7 cellular contexts compared by ENCODE assay signal in genomic region chr6:2127484-2127911, GRCh38.
DNase-seq lines count a peak whose midpoint lies in the region; ATAC-seq, FAIRE-seq and TF ChIP-seq lines count a peak whose summit lies in the region.

No MANE protein-coding gene starts in this region.

- TF ChIP-seq POLR2A in HepG2 (IDR thresholded peaks at IDR 0.05; ENCODE audit: insufficient read depth in 1 of 2, low read depth in 2 of 2, low read length in 2 of 2): no peak

- no peak overlapping the region for H3K9ac ChIP-seq in HepG2 (ENCODE audit: insufficient read depth, low read depth, low read length)

- 0 out of 2 replicates have a peak, but pooled peaks cover 13% of the 10 kb centered on the region for H3K4me1 ChIP-seq in HepG2 (ENCODE audit: insufficient read depth, low read length)

- H3K4me3 ChIP-seq in HepG2 (replicated peaks in 1 of 3; ENCODE audit: insufficient read depth in 1 of 3, low read depth in 2 of 3, low read length in 3 of 3): no peak overlapping the region

- TF ChIP-seq CTCF in HepG2 (CRISPR knock-in tag; IDR thresholded peaks at IDR 0.05): no peak

- peaks cover 26% of the 10 kb centered on the region for H3K4me1 Mint-ChIP-seq in activated CD8-positive, alpha-beta memory T cell treated with anti-CD3 and anti-CD28 coated beads, Interleukin-2, amount 10 ng/mL, durations not matched to agents 7 days and 5 days
- H3K4me1 Mint-ChIP-seq in stimulated activated naive CD8-positive, alpha-beta T cell treated with anti-CD3 and anti-CD28 coated beads, Interleukin-15, Interleukin-2, amounts not matched to agents 100 ng/mL and 50 ng/mL, for 24 hours (ENCODE audit: low read depth): peaks cover 48% of the 10 kb centered on the region

- H3K4me2 ChIP-seq in HepG2 (ENCODE audit: low read depth, low read length): no peak overlapping the region

- H3K27ac Mint-ChIP-seq in activated CD8-positive, alpha-beta memory T cell treated with anti-CD3 and anti-CD28 coated beads, Interleukin-2, amount 10 ng/mL, durations not matched to agents 7 days and 5 days: peak overlapping the region; percentile 6
- peak overlapping the region; percentile 77 for H3K27ac Mint-ChIP-seq in stimulated activated naive CD8-positive, alpha-beta T cell treated with anti-CD3 and anti-CD28 coated beads, Interleukin-15, Interleukin-2, amounts not matched to agents 100 ng/mL and 50 ng/mL, for 24 hours

- no peak for TF ChIP-seq RAD21 in HepG2 (CRISPR knock-in tag; IDR thresholded peaks at IDR 0.05)

- CTCF ChIA-PET in activated CD8-positive, alpha-beta memory T cell treated with anti-CD3 and anti-CD28 coated beads, Interleukin-2, amount 10 ng/mL, durations not matched to agents 7 days and 5 days (lab: Charles Lee): interaction anchor here (1.1 kb wide), 1 partner anchor 507 kb away, joined by 3 read pairs; no protein-coding TSS in a partner anchor
- CTCF ChIA-PET in HepG2 (lab: Yijun Ruan, JAX; ENCODE audit: low intra/inter-chr PET ratio, low total read pairs): no interaction called here

- H3K27me3 ChIP-seq in HepG2 (ENCODE audit: control insufficient read depth in 1 of 2, insufficient read depth in 2 of 2, low read length in 2 of 2): no peaks in the 10 kb centered on the region

- no peaks in the 10 kb centered on the region for H3K27me3 Mint-ChIP-seq in activated CD8-positive, alpha-beta memory T cell treated with anti-CD3 and anti-CD28 coated beads, Interleukin-2, amount 10 ng/mL, durations not matched to agents 7 days and 5 days
- H3K27me3 Mint-ChIP-seq in stimulated activated naive CD8-positive, alpha-beta T cell treated with anti-CD3 and anti-CD28 coated beads, Interleukin-15, Interleukin-2, amounts not matched to agents 100 ng/mL and 50 ng/mL, for 24 hours: no peaks in the 10 kb centered on the region

- POLR2A ChIA-PET in HepG2 (lab: Yijun Ruan, JAX): no interaction called here

- no peak for TF ChIP-seq EP300 in HepG2 (IDR thresholded peaks at IDR 0.05; ENCODE audit: low read depth in 2 of 2, low read length in 2 of 2)
- TF ChIP-seq EP300 in HepG2 (CRISPR knock-in tag; IDR thresholded peaks at IDR 0.05; ENCODE audit: borderline replicate concordance): no peak

- peaks cover 8 to 20% of the 10 kb centered on the region in 2 experiments for H3K36me3 ChIP-seq in HepG2 (replicated peaks in 1 of 2; ENCODE audit: control insufficient read depth in 1 of 2, insufficient read depth in 2 of 2, low read length in 2 of 2)

- no peak overlapping the region for H3K27ac ChIP-seq in HepG2 (ENCODE audit: extremely low read length, insufficient read depth, low read length)

- FAIRE-seq in HepG2 (lab: Jason Lieb, UNC): no peak

- H3K36me3 Mint-ChIP-seq in activated CD8-positive, alpha-beta memory T cell treated with anti-CD3 and anti-CD28 coated beads, Interleukin-2, amount 10 ng/mL, durations not matched to agents 7 days and 5 days: peaks cover 2% of the 10 kb centered on the region
- H3K36me3 Mint-ChIP-seq in stimulated activated naive CD8-positive, alpha-beta T cell treated with anti-CD3 and anti-CD28 coated beads, Interleukin-15, Interleukin-2, amounts not matched to agents 100 ng/mL and 50 ng/mL, for 24 hours (ENCODE audit: low read depth): peaks cover 25% of the 10 kb centered on the region

- peak; percentile 61 for ATAC-seq in HG02571 (IDR thresholded peaks at IDR 0.05; ENCODE audit: unreplicated experiment)
- ATAC-seq in activated CD8-positive, alpha-beta memory T cell treated with anti-CD3 and anti-CD28 coated beads, Interleukin-2, amount 10 ng/mL, durations not matched to agents 7 days and 5 days: peak; percentile 86
- peak; percentile 38; the same call in 2 of the 3 replicates for ATAC-seq in HepG2
- ATAC-seq in GM19324 (IDR thresholded peaks at IDR 0.05; ENCODE audit: low FRiP score, unreplicated experiment): no peak

- H3K9me3 ChIP-seq in HepG2 (ENCODE audit: low read length): no peaks in the 10 kb centered on the region

- in situ Hi-C loops in HepG2 (cut with HindIII; ENCODE audit: extremely low pct_ligation_motif_present, low pct_unique_long_range_greater_than_20kb): no loop called here

- H2AFZ ChIP-seq in HepG2 (ENCODE audit: low read length): no peak overlapping the region

- H4K20me1 ChIP-seq in HepG2 (ENCODE audit: insufficient read depth, low read length): peaks cover 18% of the 10 kb centered on the region; the same call in 1 of the 2 replicates

- peaks cover 69% of the 10 kb centered on the region for H3K79me2 ChIP-seq in HepG2 (ENCODE audit: insufficient read depth, low read length)

- no TSS peak for BruUV-seq in HepG2 (replicated peaks; lab: Mats Ljungman, UMichigan)

- no peaks in the 10 kb centered on the region for H3K9me3 Mint-ChIP-seq in activated CD8-positive, alpha-beta memory T cell treated with anti-CD3 and anti-CD28 coated beads, Interleukin-2, amount 10 ng/mL, durations not matched to agents 7 days and 5 days (ENCODE audit: low read depth)
- no peaks in the 10 kb centered on the region for H3K9me3 Mint-ChIP-seq in stimulated activated naive CD8-positive, alpha-beta T cell treated with anti-CD3 and anti-CD28 coated beads, Interleukin-15, Interleukin-2, amounts not matched to agents 100 ng/mL and 50 ng/mL, for 24 hours

- 96% methylated on average over 11 of the region's 12 CpGs for WGBS in HepG2 (ENCODE audit: low lambda C conversion rate)

- DNase-seq in activated CD8-positive, alpha-beta memory T cell treated with anti-CD3 and anti-CD28 coated beads, Interleukin-2, amount 10 ng/mL, durations not matched to agents 7 days and 5 days: peak; percentile 60
- DNase-seq in HepG2 (ENCODE audit: low spot score): no peak
- no peak for DNase-seq in NCI-H1105 (lab: John Stamatoyannopoulos, UW)
- no peak for DNase-seq in DMS 273 treated with DMSO at 0.1 percent for 48 hours (lab: John Stamatoyannopoulos, UW)

- no peak overlapping the region for H3K4me3 Mint-ChIP-seq in activated CD8-positive, alpha-beta memory T cell treated with anti-CD3 and anti-CD28 coated beads, Interleukin-2, amount 10 ng/mL, durations not matched to agents 7 days and 5 days
- H3K4me3 Mint-ChIP-seq in stimulated activated naive CD8-positive, alpha-beta T cell treated with anti-CD3 and anti-CD28 coated beads, Interleukin-15, Interleukin-2, amounts not matched to agents 100 ng/mL and 50 ng/mL, for 24 hours: peak overlapping the region; percentile 61

- intact Hi-C loops in HepG2 (cut with micrococcal nuclease; ENCODE audit: unreplicated experiment): no loop called here

TF ChIP-seq in HepG2, 621 proteins besides CTCF, POLR2A, EP300 and RAD21:
- TF ChIP-seq, protein P1, sequence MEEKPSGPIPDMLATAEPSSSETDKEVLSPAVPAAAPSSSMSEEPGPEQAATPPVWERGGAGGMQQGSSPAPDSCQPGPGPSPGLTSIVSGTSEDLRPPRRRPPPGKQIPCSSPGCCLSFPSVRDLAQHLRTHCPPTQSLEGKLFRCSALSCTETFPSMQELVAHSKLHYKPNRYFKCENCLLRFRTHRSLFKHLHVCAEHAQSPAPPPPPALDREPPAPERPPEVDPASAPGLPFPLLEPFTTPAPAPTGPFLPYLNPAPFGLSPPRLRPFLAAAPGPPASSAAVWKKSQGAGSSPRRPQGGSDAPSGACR (CRISPR knock-in tag; IDR thresholded peaks at IDR 0.05): no peak
- TF ChIP-seq ZNF687 (CRISPR knock-in tag; IDR thresholded peaks at IDR 0.05) (peak; percentile 30; the same call in 1 of the 2 replicates), RBM22 (optimal IDR thresholded peaks at IDR 0.05; ENCODE audit: low read length) (peak; percentile 86), AGO1 (IDR thresholded peaks at IDR 0.05; ENCODE audit: low read depth, low read length, poor library complexity, severe bottlenecking) (peak; percentile 43), MLX (CRISPR knock-in tag; IDR thresholded peaks at IDR 0.05) (no peak), AGO2 (optimal IDR thresholded peaks at IDR 0.05; ENCODE audit: low read depth, low read length) (peak; percentile 61), RFXANK (CRISPR knock-in tag; IDR thresholded peaks at IDR 0.05) (no peak), ASH2L (IDR thresholded peaks at IDR 0.05; ENCODE audit: insufficient read length, low read depth, low read length) (no peak), FLYWCH1 (CRISPR knock-in tag; IDR thresholded peaks at IDR 0.05) (0 out of 2 replicates have a peak, but pooled peaks have one; percentile 33), ZNF746 (CRISPR knock-in tag; IDR thresholded peaks at IDR 0.05) (no peak)
TF ChIP-seq in HepG2: peak in this region for 5.
